Comparison of ENCODE assay signal across 15 cellular contexts in the genomic region with DNA sequence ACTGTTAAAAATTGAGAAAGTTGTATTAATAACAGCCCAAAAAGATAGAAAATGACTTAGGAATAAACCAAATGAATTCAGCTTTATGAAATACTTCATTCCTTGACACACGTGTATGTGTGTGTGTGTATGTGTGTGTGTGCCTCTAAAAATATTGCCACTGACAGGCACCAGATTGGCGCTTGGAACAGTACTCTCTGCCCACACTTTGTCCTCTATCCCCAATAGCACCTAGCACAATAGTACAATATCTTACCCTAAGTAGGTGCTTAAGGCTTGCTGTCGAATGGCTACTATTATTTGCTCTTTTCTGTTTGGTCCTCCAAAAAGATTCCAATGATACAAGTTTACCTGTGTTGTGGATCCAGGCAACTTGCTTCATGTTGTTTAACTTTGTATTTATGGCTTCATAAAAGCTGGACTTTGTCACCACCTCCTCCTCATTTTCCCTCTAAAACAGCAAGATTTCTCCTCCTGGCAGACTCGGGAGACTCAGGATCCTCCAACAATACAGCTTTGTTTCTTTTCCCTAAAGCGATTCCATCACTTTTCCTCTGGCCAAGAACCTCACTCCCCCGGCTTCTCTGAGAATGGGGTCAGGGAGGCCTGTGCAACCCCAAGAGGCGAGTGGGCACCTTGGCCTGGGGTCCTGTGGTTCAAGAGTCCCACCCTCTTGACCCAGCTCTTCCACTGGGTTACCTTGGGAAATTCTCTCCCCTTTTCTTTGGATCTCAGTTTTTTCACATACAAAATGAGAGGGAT. TPM values are rescaled to one million over a fixed set of nuclear protein-coding genes. Genes with fewer than 3 reads are reported as not detected.
DNase-seq lines count a peak whose midpoint lies in the region; ATAC-seq and TF ChIP-seq lines count a peak whose summit lies in the region.
"Had no signal": no experiment of that assay in that cellular context is flagged by ENCODE, and none has a peak within 500 bp of the region (broad histone marks: within the 10 kb centered on the region; RNA-seq: fewer than 3 reads in every experiment).

No MANE protein-coding gene starts in this region.

- no peaks in the 10 kb centered on the region for H3K4me1 Mint-ChIP-seq in immature natural killer cell
- peaks cover 38% of the 10 kb centered on the region for H3K4me1 Mint-ChIP-seq in CD4-positive, alpha-beta T cell (ENCODE audit: low read depth)

- peak overlapping the region in 1 of 6 donors; percentile 46 for H3K27ac Mint-ChIP-seq in immature natural killer cell
- no peak overlapping the region for H3K27ac Mint-ChIP-seq in CD4-positive, alpha-beta T cell

- H3K4me3 ChIP-seq in HUES48 (ENCODE audit: low read depth, low read length) (no peak overlapping the region), esophagus muscularis mucosa (no peak overlapping the region), mucosa of descending colon (no peak overlapping the region)

- H3K27me3 ChIP-seq in HUES48 (ENCODE audit: control insufficient read depth, insufficient read depth, low read length) (peaks cover 3% of the 10 kb centered on the region; the same call in 1 of the 2 replicates), esophagus muscularis mucosa (no peaks in the 10 kb centered on the region)
- no peaks in the 10 kb centered on the region for H3K27me3 ChIP-seq in CD4-positive, alpha-beta T cell (ENCODE audit: control insufficient read depth, insufficient read depth, low read length)

- peak overlapping the region; percentile 73 for H3K27ac ChIP-seq in HUES48 (ENCODE audit: low read depth, low read length)
- H3K27ac ChIP-seq in esophagus muscularis mucosa (replicated peaks in 1 of 4), result peak overlapping the region; percentile 26 to 71 (median 46)
- no peak overlapping the region for H3K27ac ChIP-seq in CD4-positive, alpha-beta T cell (ENCODE audit: low read depth, low read length)

- DNase-seq in esophagus muscularis mucosa (ENCODE audit: extremely low spot score) (no peak), mucosa of descending colon (peak in 2 of 3 donors; percentile 29 to 30), UCSD-AML1 (lab: John Stamatoyannopoulos, UW; ENCODE audit: unreplicated experiment) (no peak), immature natural killer cell (no peak)
- peak; percentile 13 for DNase-seq in stimulated activated CD8-positive, alpha-beta memory T cell treated with anti-CD3 and anti-CD28 coated beads, Interleukin-4, amount 100 ng/mL, for 48 hours
- DNase-seq in CD4-positive, alpha-beta T cell, result no peak
- DNase-seq: activated CD4-positive, CD25-positive, alpha-beta regulatory T cell treated with anti-CD3 and anti-CD28 coated beads, Interleukin-2, amount 50 U/mL, for 72 hours; activated naive CD4-positive, alpha-beta T cell; AML-193; HCEC 1CT; midbrain; SHP77; T-helper 2 cell had no signal

- H3K27me3 Mint-ChIP-seq in immature natural killer cell (ENCODE audit: low read depth in 3 of 3), result peaks cover 0 to 13% (median 1%) of the 10 kb centered on the region in 3 donors
- no peaks in the 10 kb centered on the region for H3K27me3 Mint-ChIP-seq in CD4-positive, alpha-beta T cell

- no peak overlapping the region for H3K9ac ChIP-seq in HUES48 (ENCODE audit: low read depth, low read length)

- H3K9me3 ChIP-seq in HUES48 (ENCODE audit: control insufficient read depth, insufficient read depth, low read length), result no peaks in the 10 kb centered on the region
- no peaks in the 10 kb centered on the region for H3K9me3 ChIP-seq in esophagus muscularis mucosa
- H3K9me3 ChIP-seq in mucosa of descending colon, result no peaks in the 10 kb centered on the region
- H3K9me3 ChIP-seq in CD4-positive, alpha-beta T cell (ENCODE audit: control insufficient read depth, low read length), result no peaks in the 10 kb centered on the region

- CTCF ChIA-PET in CD4-positive, alpha-beta T cell (lab: Charles Lee), result no interaction called here

- no peaks in the 10 kb centered on the region for H3K36me3 Mint-ChIP-seq in immature natural killer cell
- H3K36me3 Mint-ChIP-seq in CD4-positive, alpha-beta T cell (ENCODE audit: low read depth), result no peaks in the 10 kb centered on the region

- 62% methylated on average over 7 of the region's 7 CpGs for WGBS in esophagus muscularis mucosa

- no peak overlapping the region for H3K4me3 Mint-ChIP-seq in immature natural killer cell
- no peak overlapping the region for H3K4me3 Mint-ChIP-seq in CD4-positive, alpha-beta T cell

- POLR2A ChIA-PET in CD4-positive, alpha-beta T cell (lab: Charles Lee), result interaction anchor here (1.4 kb wide), 1 partner anchor 137 kb away, joined by 3 read pairs; no protein-coding TSS in a partner anchor

- no peak for TF ChIP-seq POLR2A in esophagus muscularis mucosa (IDR thresholded peaks at IDR 0.05; ENCODE audit: low read depth)

- intact Hi-C loops in esophagus muscularis mucosa (cut with DNase I), result no loop called here
- intact Hi-C loops in mucosa of descending colon (cut with DNase I, micrococcal nuclease), result no loop called here
- intact Hi-C loops in CD4-positive, alpha-beta T cell (cut with DNase I, micrococcal nuclease), result loop anchor here in 1 of 2 experiments (10.0 kb wide), 1 partner anchor 51 kb away; no protein-coding TSS in a partner anchor

- H3K4me1 ChIP-seq in HUES48 (ENCODE audit: control insufficient read depth, insufficient read depth, low read length) (peaks cover 26% of the 10 kb centered on the region), esophagus muscularis mucosa (peaks cover 31 to 86% (median 74%) of the 10 kb centered on the region in 4 donors), mucosa of descending colon (ENCODE audit: low read depth) (peaks cover 25% of the 10 kb centered on the region)

- no peak for TF ChIP-seq EP300 in esophagus muscularis mucosa (IDR thresholded peaks at IDR 0.05)

- no peaks in the 10 kb centered on the region for H3K9me3 Mint-ChIP-seq in immature natural killer cell
- no peaks in the 10 kb centered on the region for H3K9me3 Mint-ChIP-seq in CD4-positive, alpha-beta T cell

- H3K36me3 ChIP-seq in HUES48 (ENCODE audit: control insufficient read depth, insufficient read depth, low read length) (no peaks in the 10 kb centered on the region), esophagus muscularis mucosa (no peaks in the 10 kb centered on the region), mucosa of descending colon (ENCODE audit: low read depth) (no peaks in the 10 kb centered on the region)

- no peak for TF ChIP-seq CTCF in esophagus muscularis mucosa (IDR thresholded peaks at IDR 0.05)
- no peak for TF ChIP-seq CTCF in mucosa of descending colon (IDR thresholded peaks at IDR 0.05)
- no peak for TF ChIP-seq CTCF in CD4-positive, alpha-beta T cell (IDR thresholded peaks at IDR 0.05)

- ATAC-seq in mucosa of descending colon, result peak; percentile 82
- no peak for ATAC-seq in CD4-positive, alpha-beta T cell (ENCODE audit: poor library complexity)
- ATAC-seq in HG03280 (IDR thresholded peaks at IDR 0.05; ENCODE audit: unreplicated experiment), result no peak

RNA-seq across cellular contexts. Expression of gene LCLAT1, which starts 43.3 kb away (rescaled TPM):
- total RNA-seq in esophagus muscularis mucosa (10 to 100 TPM; 24.9 to 62.9 (median 36.3) TPM), mucosa of descending colon (10 to 100 TPM; 18.1 to 27.1 (median 22.2) TPM)
- 10 to 100 TPM in 1 of 3 donors, 1 to 10 TPM in 2; 4.7 to 13.5 (median 5.4) TPM for polyA plus RNA-seq in immature natural killer cell
- total RNA-seq in CD4-positive, alpha-beta T cell, result 10 to 100 TPM in 1 of 2 experiments, 1 to 10 TPM in 1; 8.3 to 10.2 TPM

Comparison
In these comparisons a context has a peak if more than half of its experiments do, and no peak if none do; other contexts are left out.
1. DNase-seq: peak in mucosa of descending colon (2 of 3) and stimulated activated CD8-positive, alpha-beta memory T cell treated with anti-CD3 and anti-CD28 coated beads, Interleukin-4, amount 100 ng/mL, for 48 hours (single experiment); none in esophagus muscularis mucosa (single experiment), UCSD-AML1 (single experiment), immature natural killer cell (0 of 3) and CD4-positive, alpha-beta T cell (0 of 10).